9 cellular contexts compared by ENCODE assay signal in genomic region chr13:101875717-101876393, GRCh38.
DNase-seq lines count a peak whose midpoint lies in the region; ATAC-seq and TF ChIP-seq lines count a peak whose summit lies in the region.
"Had no signal": no experiment of that assay in that cellular context is flagged by ENCODE, and none has a peak within 500 bp of the region (broad histone marks: within the 10 kb centered on the region; RNA-seq: fewer than 3 reads in every experiment).

No MANE protein-coding gene starts in this region.

- H3K4me3 ChIP-seq in RWPE2 (ENCODE audit: severe bottlenecking) (no peak overlapping the region), foreskin fibroblast (ENCODE audit: low read depth in 1 of 2, low read length in 2 of 2) (no peak overlapping the region)

- H3K36me3 Mint-ChIP-seq in osteocyte (ENCODE audit: unreplicated experiment): no peaks in the 10 kb centered on the region

- no peaks in the 10 kb centered on the region for H3K36me3 ChIP-seq in RWPE2 (ENCODE audit: low read depth)

- no peak overlapping the region for H3K4me3 Mint-ChIP-seq in osteocyte (ENCODE audit: unreplicated experiment)

- H3K27me3 Mint-ChIP-seq in osteocyte (ENCODE audit: unreplicated experiment): peaks cover 65% of the 10 kb centered on the region

- no peaks in the 10 kb centered on the region for H3K9me3 ChIP-seq in RWPE2 (ENCODE audit: severe bottlenecking)

- peaks cover 7% of the 10 kb centered on the region for H3K4me1 ChIP-seq in RWPE2 (ENCODE audit: insufficient read depth, poor library complexity, severe bottlenecking)

- H3K27me3 ChIP-seq in RWPE2 (ENCODE audit: insufficient read depth, poor library complexity, severe bottlenecking): peaks cover 9% of the 10 kb centered on the region

- TF ChIP-seq CTCF in RWPE2 (IDR thresholded peaks at IDR 0.05; ENCODE audit: poor library complexity, severe bottlenecking) (no peak), foreskin fibroblast (IDR thresholded peaks at IDR 0.05; ENCODE audit: low read depth, low read length) (no peak), osteocyte (IDR thresholded peaks at IDR 0.05) (no peak)

- DNase-seq in AG08395 (ENCODE audit: low spot score) (peak; percentile 5), NCI-H1105 treated with DMSO at 0.1 percent for 48 hours (lab: John Stamatoyannopoulos, UW) (peak; percentile 78), RWPE2 (ENCODE audit: low spot score) (peak; percentile 65), foreskin fibroblast (peak; percentile 38 to 54), osteocyte (ENCODE audit: extremely low spot score, unreplicated experiment) (no peak)
- DNase-seq: right cardiac atrium had no signal

- H3K27ac ChIP-seq in RWPE2 (ENCODE audit: poor library complexity, severe bottlenecking): no peak overlapping the region

- peaks cover 2% of the 10 kb centered on the region for H3K4me1 Mint-ChIP-seq in osteocyte (ENCODE audit: unreplicated experiment)

- ATAC-seq in RWPE2 (ENCODE audit: low read depth) (peak; percentile 99), HG02588 (IDR thresholded peaks at IDR 0.05; ENCODE audit: unreplicated experiment) (no peak), HG02678 (IDR thresholded peaks at IDR 0.05; ENCODE audit: unreplicated experiment) (no peak), GM19452 (IDR thresholded peaks at IDR 0.05; ENCODE audit: unreplicated experiment) (no peak)
- ATAC-seq: right cardiac atrium had no signal

- no peaks in the 10 kb centered on the region for H3K9me3 Mint-ChIP-seq in osteocyte (ENCODE audit: unreplicated experiment)

- H3K27ac Mint-ChIP-seq in osteocyte (ENCODE audit: unreplicated experiment): no peak overlapping the region
